Comparison of ENCODE assay signal across 3 cellular contexts in the genomic region with DNA sequence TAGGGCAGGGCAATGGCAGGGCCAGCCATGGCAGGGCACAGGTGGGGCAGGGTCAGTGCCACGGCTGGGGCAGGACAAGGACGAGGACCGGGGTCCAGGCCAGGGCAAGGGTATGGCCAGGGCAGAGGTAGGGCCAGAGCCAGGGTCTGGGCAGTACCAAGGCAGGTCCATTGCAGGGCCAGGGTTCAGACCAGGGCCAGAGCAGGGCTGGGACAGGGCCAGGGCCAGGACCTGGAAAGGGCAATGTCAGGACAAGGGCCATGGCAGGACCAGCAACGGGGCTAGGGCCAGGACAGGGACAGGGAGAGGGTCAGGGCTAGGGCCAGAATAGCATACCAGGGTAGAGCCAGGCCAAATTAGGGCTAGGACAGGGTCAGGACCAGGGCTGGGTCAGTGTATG. TPM values are rescaled to one million over a fixed set of nuclear protein-coding genes. Genes with fewer than 3 reads are reported as not detected.
"Had no signal": no experiment of that assay in that cellular context is flagged by ENCODE, and none has a peak within 500 bp of the region (broad histone marks: within the 10 kb centered on the region; RNA-seq: fewer than 3 reads in every experiment).

No MANE protein-coding gene starts in this region.

RNA-seq across cellular contexts. Expression of a gene that starts 47.8 kb away (rescaled TPM):
- total RNA-seq: LHCN-M2, M059J, MCF 10A had no signal
